ENCODE assay signal across 8 cellular contexts in genomic region chr14:77041837-77042557, GRCh38. TPM values are rescaled to one million over a fixed set of nuclear protein-coding genes. Genes with fewer than 3 reads are reported as not detected.
DNase-seq lines count a peak whose midpoint lies in the region; ATAC-seq, FAIRE-seq and TF ChIP-seq lines count a peak whose summit lies in the region.

No MANE protein-coding gene starts in this region.

- H3K9me1 ChIP-seq in K562 (ENCODE audit: control insufficient read depth, insufficient read depth, low read length), result no peaks in the 10 kb centered on the region

- FAIRE-seq in K562 (lab: Jason Lieb, UNC), result peak; percentile 52

- TF ChIP-seq RAD21 in K562 (CRISPR knock-in tag; conservative IDR thresholded peaks at IDR 0.05 in 1 of 2, IDR thresholded peaks at IDR 0.05 in 1 of 2), result no peak

- peak overlapping the region; percentile 46 for H3K4me2 ChIP-seq in K562 (ENCODE audit: insufficient read depth, low read length)

- no peak for TF ChIP-seq POLR2A in K562 (conservative IDR thresholded peaks at IDR 0.05)

- in situ Hi-C loops in K562 (cut with MboI), result no loop called here

- no TSS peak for BruUV-seq in K562 (replicated peaks; lab: Mats Ljungman, UMichigan)

- H3K27ac ChIP-seq in K562 (ENCODE audit: extremely low read depth, low read depth, low read length) (peak overlapping the region; percentile 92), layer of hippocampus (ENCODE audit: low read depth, low read length) (peak overlapping the region; percentile 97), subcutaneous abdominal adipose tissue (ENCODE audit: low read depth, low read length) (peak overlapping the region; percentile 95)

- intact Hi-C loops in K562 (cut with micrococcal nuclease), result loop anchor here (5.0 kb wide), 1 partner anchor 80 kb away; no protein-coding TSS in a partner anchor

- H4K20me1 ChIP-seq in K562 (replicated peaks; ENCODE audit: control insufficient read depth, insufficient read depth, low read length), result no peaks in the 10 kb centered on the region

- DNase-seq in Daoy (ENCODE audit: low read depth), result peak; percentile 87
- peak; percentile 76 for DNase-seq in NCI-H2171 treated with DMSO at 0.1 percent for 48 hours (lab: John Stamatoyannopoulos, UW)
- DNase-seq in K562 (ENCODE audit: extremely low read depth in 1 of 4, low spot score in 3 of 4), result peak in 1 of 4 experiments; percentile 57
- DNase-seq in activated CD4-positive, alpha-beta T cell treated with anti-CD3 and anti-CD28 coated beads for 1 hour, result no peak
- no peak for DNase-seq in stimulated activated CD4-positive, alpha-beta T cell treated with anti-CD3 and anti-CD28 coated beads, Interleukin-4, amount 100 ng/mL, for 1 hour

- no peaks in the 10 kb centered on the region for H3K79me2 ChIP-seq in K562 (ENCODE audit: control insufficient read depth, insufficient read depth, low read length)

- ATAC-seq in K562 (no peak), HG02973 (IDR thresholded peaks at IDR 0.05; ENCODE audit: unreplicated experiment) (no peak)

- peak overlapping the region; percentile 61 to 70; a peak in 3 of 4 replicates for H3K9ac ChIP-seq in K562 (ENCODE audit: insufficient read depth in 1 of 2, low read depth in 2 of 2, low read length in 2 of 2)
- peak overlapping the region; percentile 26 to 66 (median 38) for H3K9ac ChIP-seq in subcutaneous abdominal adipose tissue (ENCODE audit: low read length in 5 of 5)

- H3K27me3 ChIP-seq in K562 (ENCODE audit: control insufficient read depth in 2 of 2, insufficient read depth in 2 of 2, low read length in 2 of 2) (no peaks in the 10 kb centered on the region), layer of hippocampus (ENCODE audit: control insufficient read depth, insufficient read depth, low read length) (no peaks in the 10 kb centered on the region), subcutaneous abdominal adipose tissue (ENCODE audit: control insufficient read depth in 5 of 5, insufficient read depth in 4 of 5, low read length in 5 of 5) (no peaks in the 10 kb centered on the region)

- H3K9me3 ChIP-seq in K562 (replicated peaks; ENCODE audit: control insufficient read depth, insufficient read depth, low read depth, low read length) (no peaks in the 10 kb centered on the region), subcutaneous abdominal adipose tissue (ENCODE audit: control insufficient read depth in 5 of 5, low read length in 5 of 5) (no peaks in the 10 kb centered on the region)

- 21% methylated on average over 13 of the region's 14 CpGs for WGBS in K562 (ENCODE audit: insufficient coverage, low coverage, missing lambda C conversion rate)

- H3K4me1 ChIP-seq in K562 (replicated peaks in 1 of 2; ENCODE audit: control insufficient read depth in 2 of 2, insufficient read depth in 2 of 2, low read length in 2 of 2) (peaks cover 69 to 81% of the 10 kb centered on the region in 2 experiments), subcutaneous abdominal adipose tissue (ENCODE audit: control insufficient read depth in 5 of 5, insufficient read depth in 5 of 5, low read length in 5 of 5) (peaks cover 40 to 99% (median 97%) of the 10 kb centered on the region in 5 donors)

- no peaks in the 10 kb centered on the region for H3K36me3 ChIP-seq in K562 (ENCODE audit: control insufficient read depth, insufficient read depth, low read length)
- H3K36me3 ChIP-seq in subcutaneous abdominal adipose tissue (ENCODE audit: control insufficient read depth in 5 of 5, insufficient read depth in 5 of 5, low read length in 5 of 5), result no peaks in the 10 kb centered on the region

- POLR2A ChIA-PET in K562 (lab: Yijun Ruan, JAX), result interaction anchor here (0.7 to 0.9 kb wide), 2 partner anchors 26 to 1783 kb away, joined by 4 to 5 read pairs; no protein-coding TSS in a partner anchor

- H2AFZ ChIP-seq in K562 (ENCODE audit: low read depth, low read length), result peak overlapping the region; percentile 83

- no peak for TF ChIP-seq EP300 in K562 (IDR thresholded peaks at IDR 0.05; ENCODE audit: low read length)

- CTCF ChIA-PET in K562 (lab: Yijun Ruan, JAX; ENCODE audit: low intra/inter-chr PET ratio), result no interaction called here

- H3K4me3 ChIP-seq in K562, result no peak overlapping the region
- peak overlapping the region in 1 of 5 donors; percentile 9 for H3K4me3 ChIP-seq in subcutaneous abdominal adipose tissue (ENCODE audit: low read depth in 1 of 5, low read length in 5 of 5)

- no peak for TF ChIP-seq CTCF in K562 (IDR thresholded peaks at IDR 0.05 in 2 of 3, conservative IDR thresholded peaks at IDR 0.05 in 1 of 3; ENCODE audit: insufficient read depth in 2 of 3, low read depth in 1 of 3, low read length in 3 of 3)

TF ChIP-seq in K562, 482 proteins besides CTCF, POLR2A, EP300 and RAD21 (continues in another document):
- TF ChIP-seq ZNF449 (CRISPR knock-in tag; IDR thresholded peaks at IDR 0.05) (no peak), NR4A1 (CRISPR knock-in tag; IDR thresholded peaks at IDR 0.05) (no peak), NR4A1 (tag; IDR thresholded peaks at IDR 0.05) (peak; percentile 79), TCF7 (IDR thresholded peaks at IDR 0.05; ENCODE audit: borderline replicate concordance) (no peak), GTF2E2 (tag; IDR thresholded peaks at IDR 0.05) (no peak), SRSF1 (IDR thresholded peaks at IDR 0.05; ENCODE audit: low read depth, low read length) (no peak)

RNA-seq across cellular contexts. Expression of gene IRF2BPL, which starts 13.5 kb away (rescaled TPM):
- 28.6 and 31.5 TPM in 2 replicates for total RNA-seq in Daoy (2014; rRNA removed; shearing (Covaris generic))
- 1.8 and 3.8 TPM in 2 replicates for total RNA-seq in K562 (2011; cell fraction: chromatin; rRNA removed; ENCODE audit: low replicate concordance)
- total RNA-seq in K562 (2011; cell fraction: nucleolus; rRNA removed), result 5.5 and 6.5 TPM in 2 replicates
- total RNA-seq in K562 (2011; cell fraction: nucleoplasm; rRNA removed), result 2.5 and 3.7 TPM in 2 replicates
- total RNA-seq in K562 (2014; rRNA removed) (14.4 and 18.2 TPM in 2 replicates), K562 (2014; rRNA removed; fragmentation: Illumina TruSeq; extraction: Trizol) (2.4 and 2.5 TPM in 2 replicates), K562 (2015; rRNA removed; fragmentation: Illumina TruSeq; extraction: Trizol) (4.2 and 5.1 TPM in 2 replicates), K562 (2021) (21.6 and 22.1 TPM in 2 replicates)
- polyA plus RNA-seq in K562 (2011; rRNA removed) (1.3 and 2.8 TPM in 2 replicates), K562 (2014; fragmentation: Illumina TruSeq; extraction: Trizol) (2.5 and 3.6 TPM in 2 replicates), K562 (2014; fragmentation: Nextera tagmentation; extraction: Ambion mirVana) (under 1 TPM; 0.52 to 0.75 TPM), K562 (2014; rRNA removed) (6.5 and 6.9 TPM in 2 replicates)
- 1.7 and 4.5 TPM in 2 replicates for polyA plus RNA-seq in K562 (2011; cell fraction: cytosol; rRNA removed)
- polyA plus RNA-seq in K562 (2011; cell fraction: nucleus; rRNA removed), result 3.2 and 4.7 TPM in 2 replicates
- 16.8 and 19.2 TPM in 2 replicates for polyA plus RNA-seq in K562 (2012)
- polyA minus RNA-seq in K562 (2011; rRNA and poly(A)+ RNA removed), result 2.2 TPM in 2 replicates
- polyA minus RNA-seq in K562 (2011; cell fraction: cytosol; rRNA and poly(A)+ RNA removed), result 6.6 and 10.5 TPM in 2 replicates
- 3.1 and 5.6 TPM in 2 replicates for polyA minus RNA-seq in K562 (2011; cell fraction: nucleus; rRNA and poly(A)+ RNA removed)

RNA-seq across cellular contexts. Expression of gene CIPC, which starts 56.1 kb away (rescaled TPM):
- 12.7 and 15.6 TPM in 2 replicates for total RNA-seq in Daoy (2014; rRNA removed; shearing (Covaris generic))
- total RNA-seq in K562 (2011; cell fraction: chromatin; rRNA removed; ENCODE audit: low replicate concordance), result 10.6 and 18.5 TPM in 2 replicates
- total RNA-seq in K562 (2011; cell fraction: nucleolus; rRNA removed), result 9.2 and 11.6 TPM in 2 replicates
- total RNA-seq in K562 (2011; cell fraction: nucleoplasm; rRNA removed), result 15.0 and 19.5 TPM in 2 replicates
- total RNA-seq in K562 (2014; rRNA removed), result 8.5 and 11.1 TPM in 2 replicates
- 11.5 and 12.1 TPM in 2 replicates for total RNA-seq in K562 (2014; rRNA removed; fragmentation: Illumina TruSeq; extraction: Trizol)
- 11.1 and 11.9 TPM in 2 replicates for total RNA-seq in K562 (2015; rRNA removed; fragmentation: Illumina TruSeq; extraction: Trizol)
- total RNA-seq in K562 (2021), result 10.7 and 14.4 TPM in 2 replicates
- polyA plus RNA-seq in K562 (2011; rRNA removed), result 15.3 and 16.9 TPM in 2 replicates
- 9.1 and 10.5 TPM in 2 replicates for polyA plus RNA-seq in K562 (2011; cell fraction: cytosol; rRNA removed)
- 14.3 and 15.5 TPM in 2 replicates for polyA plus RNA-seq in K562 (2011; cell fraction: nucleus; rRNA removed)
- polyA plus RNA-seq in K562 (2012), result 5.6 and 8.3 TPM in 2 replicates
- 9.6 and 11.4 TPM in 2 replicates for polyA plus RNA-seq in K562 (2014; fragmentation: Illumina TruSeq; extraction: Trizol)
- polyA plus RNA-seq in K562 (2014; fragmentation: Nextera tagmentation; extraction: Ambion mirVana), result 1 to 10 TPM; 5.0 to 6.5 TPM
- polyA plus RNA-seq in K562 (2014; rRNA removed), result 9.0 and 10.8 TPM in 2 replicates
- 13.3 and 14.9 TPM in 2 replicates for polyA minus RNA-seq in K562 (2011; rRNA and poly(A)+ RNA removed)
- polyA minus RNA-seq in K562 (2011; cell fraction: cytosol; rRNA and poly(A)+ RNA removed), result 5.8 and 11.6 TPM in 2 replicates
- polyA minus RNA-seq in K562 (2011; cell fraction: nucleus; rRNA and poly(A)+ RNA removed), result 7.7 and 8.3 TPM in 2 replicates

Comparison
In these comparisons a context has a peak if more than half of its experiments do, and no peak if none do; other contexts are left out.
1. DNase-seq: peak in Daoy (single experiment) and NCI-H2171 treated with DMSO at 0.1 percent for 48 hours (single experiment); none in activated CD4-positive, alpha-beta T cell treated with anti-CD3 and anti-CD28 coated beads for 1 hour (single experiment) and stimulated activated CD4-positive, alpha-beta T cell treated with anti-CD3 and anti-CD28 coated beads, Interleukin-4, amount 100 ng/mL, for 1 hour (single experiment).
2. Peak in every context shown above with its lines, with median percentiles within 50 percentile points of each other: H3K27ac ChIP-seq.